ENCODE assay signal across 16 cellular contexts in genomic region chr11:94747136-94748110, GRCh38. TPM values are rescaled to one million over a fixed set of nuclear protein-coding genes. Genes with fewer than 3 reads are reported as not detected.
DNase-seq lines count a peak whose midpoint lies in the region; FAIRE-seq and TF ChIP-seq lines count a peak whose summit lies in the region.
"Had no signal": no experiment of that assay in that cellular context is flagged by ENCODE, and none has a peak within 500 bp of the region (broad histone marks: within the 10 kb centered on the region; RNA-seq: fewer than 3 reads in every experiment).

No MANE protein-coding gene starts in this region.

- H2AK5ac ChIP-seq in mesendoderm (ENCODE audit: low read length): no peak overlapping the region

- no CpG with 5 or more reads among the region's 4 CpGs for WGBS in mesendoderm (ENCODE audit: extremely low coverage, insufficient coverage, low lambda C conversion rate)

- no peaks in the 10 kb centered on the region for H3K27me3 ChIP-seq in Caco-2 (replicated peaks; ENCODE audit: control insufficient read depth, insufficient read depth, low read length)
- H3K27me3 ChIP-seq in MG63: no peaks in the 10 kb centered on the region
- no peaks in the 10 kb centered on the region for H3K27me3 ChIP-seq in mesendoderm (ENCODE audit: insufficient read depth, low read length, poor library complexity)

- H2BK15ac ChIP-seq in mesendoderm (replicated peaks; ENCODE audit: low read depth): no peak overlapping the region

- H3K9me3 Mint-ChIP-seq in Caco-2 (ENCODE audit: unreplicated experiment): no peaks in the 10 kb centered on the region
- H3K9me3 Mint-ChIP-seq in chondrocyte (ENCODE audit: low read depth): no peaks in the 10 kb centered on the region
- H3K9me3 Mint-ChIP-seq: activated naive CD8-positive, alpha-beta T cell treated with anti-CD3 and anti-CD28 coated beads, Interleukin-2, amount 50 U/mL, for 24 hours; activated T-helper 1 cell treated with anti-CD3 and anti-CD28 coated beads, Interleukin-12 subunit alpha, Interleukin-12 subunit beta, Interleukin-2, Interleukin-4 antibody, amounts not matched to agents 30 ng/mL and 10 ng/mL and 1 ng/mL, durations not matched to agents 14 hours and 24 hours and 36 hours; central memory CD8-positive, alpha-beta T cell; stimulated activated naive CD8-positive, alpha-beta T cell treated with anti-CD3 and anti-CD28 coated beads, Interleukin-15, amount 100 ng/mL, for 72 hours had no signal

- no peak overlapping the region for H3K9ac ChIP-seq in mesendoderm (ENCODE audit: low read length)
- no peak overlapping the region for H3K9ac ChIP-seq in kidney (ENCODE audit: low read length in 2 of 2)

- H3K36me3 Mint-ChIP-seq in Caco-2 (ENCODE audit: insufficient read depth, unreplicated experiment) (no peaks in the 10 kb centered on the region), chondrocyte (ENCODE audit: low read depth) (no peaks in the 10 kb centered on the region)

- H4K8ac ChIP-seq in mesendoderm (ENCODE audit: low read depth, low read length): no peak overlapping the region

- H3K27ac ChIP-seq in mesendoderm (ENCODE audit: low read depth, low read length) (no peak overlapping the region), kidney (ENCODE audit: low read depth in 2 of 2, low read length in 2 of 2) (no peak overlapping the region)

- FAIRE-seq in kidney (lab: Jason Lieb, UNC): no peak
- FAIRE-seq: GM19239 had no signal

- H3K27me3 Mint-ChIP-seq in Caco-2 (ENCODE audit: insufficient read depth, unreplicated experiment) (no peaks in the 10 kb centered on the region), chondrocyte (ENCODE audit: low read depth) (no peaks in the 10 kb centered on the region)

- H2BK5ac ChIP-seq in mesendoderm (ENCODE audit: low read length): no peak overlapping the region

- H3K4me1 ChIP-seq in Caco-2 (peaks cover 51% of the 10 kb centered on the region), mesendoderm (ENCODE audit: control insufficient read depth, low read depth, low read length) (no peaks in the 10 kb centered on the region), kidney (ENCODE audit: control insufficient read depth in 1 of 2, insufficient read depth in 1 of 2, low read depth in 1 of 2, low read length in 2 of 2) (peaks cover 2 to 7% of the 10 kb centered on the region in 2 donors)

- H3K27ac Mint-ChIP-seq in Caco-2 (ENCODE audit: unreplicated experiment) (peak overlapping the region; percentile 45), chondrocyte (ENCODE audit: unreplicated experiment) (peak overlapping the region; percentile 33)
- H3K27ac Mint-ChIP-seq: activated CD8-positive, alpha-beta T cell treated with anti-CD3 and anti-CD28 coated beads, Interleukin-2, amount 10 ng/mL, durations not matched to agents 7 days and 5 days; activated naive CD8-positive, alpha-beta T cell treated with anti-CD3 and anti-CD28 coated beads, Interleukin-2, amount 50 U/mL, for 24 hours; activated T-helper 1 cell treated with anti-CD3 and anti-CD28 coated beads, Interleukin-12 subunit alpha, Interleukin-12 subunit beta, Interleukin-2, Interleukin-4 antibody, amounts not matched to agents 30 ng/mL and 10 ng/mL and 1 ng/mL, durations not matched to agents 14 hours and 24 hours and 36 hours; stimulated activated naive CD8-positive, alpha-beta T cell treated with anti-CD3 and anti-CD28 coated beads, Interleukin-15, amount 100 ng/mL, for 72 hours had no signal

- H3K79me1 ChIP-seq in mesendoderm (ENCODE audit: low read length): no peaks in the 10 kb centered on the region

- no peak overlapping the region for H3K18ac ChIP-seq in mesendoderm (ENCODE audit: low read length)

- TSS peak; percentile 87 for BruUV-seq in Caco-2 (replicated peaks; lab: Mats Ljungman, UMichigan)

- no peak overlapping the region for H3K56ac ChIP-seq in mesendoderm (ENCODE audit: low read length)

- H3K4me3 Mint-ChIP-seq in Caco-2 (ENCODE audit: unreplicated experiment) (peak overlapping the region; percentile 30), chondrocyte (ENCODE audit: unreplicated experiment) (no peak overlapping the region)
- H3K4me3 Mint-ChIP-seq: activated CD8-positive, alpha-beta T cell treated with anti-CD3 and anti-CD28 coated beads, Interleukin-2, amount 10 ng/mL, durations not matched to agents 7 days and 5 days; activated naive CD8-positive, alpha-beta T cell treated with anti-CD3 and anti-CD28 coated beads, Interleukin-2, amount 50 U/mL, for 24 hours; activated T-helper 1 cell treated with anti-CD3 and anti-CD28 coated beads, Interleukin-12 subunit alpha, Interleukin-12 subunit beta, Interleukin-2, Interleukin-4 antibody, amounts not matched to agents 30 ng/mL and 10 ng/mL and 1 ng/mL, durations not matched to agents 14 hours and 24 hours and 36 hours; central memory CD8-positive, alpha-beta T cell; stimulated activated naive CD8-positive, alpha-beta T cell treated with anti-CD3 and anti-CD28 coated beads, Interleukin-15, amount 100 ng/mL, for 72 hours had no signal

- H3K4me1 Mint-ChIP-seq in Caco-2 (ENCODE audit: low read depth, unreplicated experiment) (peaks cover 47% of the 10 kb centered on the region), chondrocyte (ENCODE audit: low read depth) (peaks cover 32% of the 10 kb centered on the region)
- H3K4me1 Mint-ChIP-seq: activated naive CD8-positive, alpha-beta T cell treated with anti-CD3 and anti-CD28 coated beads, Interleukin-2, amount 50 U/mL, for 24 hours; central memory CD8-positive, alpha-beta T cell; stimulated activated naive CD8-positive, alpha-beta T cell treated with anti-CD3 and anti-CD28 coated beads, Interleukin-15, amount 100 ng/mL, for 72 hours had no signal

- CTCF ChIA-PET in Caco-2 (lab: Charles Lee): interaction anchor here (1.0 to 1.8 kb wide), 5 partner anchors 10 to 126 kb away, joined by 3 to 11 read pairs (median 4); no protein-coding TSS in a partner anchor

- no peak overlapping the region for H2BK120ac ChIP-seq in mesendoderm (ENCODE audit: low read depth, low read length)

- TF ChIP-seq CTCF in Caco-2 (IDR thresholded peaks at IDR 0.05; ENCODE audit: insufficient read depth in 1 of 2, low read depth in 1 of 2, low read length in 1 of 2, severe bottlenecking in 1 of 2, unreplicated experiment in 1 of 2): no peak
- no peak for TF ChIP-seq CTCF in chondrocyte (IDR thresholded peaks at IDR 0.05)
- no peak for TF ChIP-seq CTCF in kidney (IDR thresholded peaks at IDR 0.05; ENCODE audit: borderline replicate concordance, extremely low read depth, insufficient read depth)

- no peak overlapping the region for H3K4me2 ChIP-seq in mesendoderm (ENCODE audit: low read length)

- H3K9me3 ChIP-seq in Caco-2 (no peaks in the 10 kb centered on the region), MG63 (no peaks in the 10 kb centered on the region), kidney (ENCODE audit: control insufficient read depth in 1 of 2, low read length in 2 of 2) (no peaks in the 10 kb centered on the region)

- intact Hi-C loops in Caco-2 (cut with micrococcal nuclease; ENCODE audit: unreplicated experiment) (loop anchor here (5.0 kb wide), 1 partner anchor 110 kb away; no protein-coding TSS in a partner anchor), kidney (cut with DNase I) (no loop called here)

- DNase-seq in Caco-2: peak; percentile 61 to 83
- peak; percentile 53 for DNase-seq in MG63
- no peak for DNase-seq in chondrocyte (ENCODE audit: low spot score)
- DNase-seq in mesendoderm: peak; percentile 80
- no peak for DNase-seq in inferior parietal cortex (ENCODE audit: extremely low spot score)
- DNase-seq in kidney: no peak
- DNase-seq in glomerular visceral epithelial cell (ENCODE audit: extremely low spot score): no peak
- DNase-seq in SIG-M5 treated with dmso at 0.1 percent for 504 hours (lab: John Stamatoyannopoulos, UW; ENCODE audit: unreplicated experiment): no peak
- DNase-seq: activated CD8-positive, alpha-beta T cell treated with anti-CD3 and anti-CD28 coated beads, Interleukin-2, amount 10 ng/mL, durations not matched to agents 7 days and 5 days; activated naive CD8-positive, alpha-beta T cell treated with anti-CD3 and anti-CD28 coated beads, Interleukin-2, amount 50 U/mL, for 24 hours; COR-L47; stimulated activated CD4-positive, alpha-beta T cell treated with anti-CD3 and anti-CD28 coated beads, Interleukin-12 subunit alpha, Interleukin-12 subunit beta, amount 100 ng/mL, for 4 hours; stimulated activated naive CD8-positive, alpha-beta T cell treated with anti-CD3 and anti-CD28 coated beads, Interleukin-15, amount 100 ng/mL, for 72 hours had no signal

- no peak overlapping the region for H4K5ac ChIP-seq in mesendoderm (ENCODE audit: low read length)

- POLR2A ChIA-PET in Caco-2 (lab: Charles Lee): interaction anchor here (1.2 to 2.0 kb wide), 2 partner anchors 21 to 109 kb away, joined by 3 to 9 read pairs; partner anchors contain the start of gene AMOTL1

- H3K4me3 ChIP-seq in Caco-2 (ENCODE audit: low read depth, low read length) (no peak overlapping the region), MG63 (no peak overlapping the region), mesendoderm (ENCODE audit: low read length) (no peak overlapping the region), kidney (ENCODE audit: low read length in 2 of 2) (no peak overlapping the region)

- H3K4ac ChIP-seq in mesendoderm (ENCODE audit: low read depth, low read length): no peak overlapping the region

- H3K23ac ChIP-seq in mesendoderm (ENCODE audit: low read length): no peak overlapping the region

- H3K79me2 ChIP-seq in mesendoderm (ENCODE audit: control insufficient read depth, insufficient read depth, low read length): no peaks in the 10 kb centered on the region

- no peaks in the 10 kb centered on the region for H3K36me3 ChIP-seq in Caco-2 (ENCODE audit: control insufficient read depth, insufficient read depth, low read length)
- no peaks in the 10 kb centered on the region; the same call in 1 of the 2 replicates for H3K36me3 ChIP-seq in MG63
- no peaks in the 10 kb centered on the region for H3K36me3 ChIP-seq in mesendoderm (ENCODE audit: control insufficient read depth, insufficient read depth, low read length)
- no peaks in the 10 kb centered on the region for H3K36me3 ChIP-seq in kidney (ENCODE audit: control insufficient read depth in 1 of 2, insufficient read depth in 2 of 2, low read length in 2 of 2)

RNA-seq across cellular contexts. Expression of gene AMOTL1, which starts 20.7 kb away (rescaled TPM):
- total RNA-seq in Caco-2 (2022) (60.8 and 64.6 TPM in 2 replicates), chondrocyte (45.6 to 70.2 TPM (median 47.2 TPM) in 3 replicates), kidney (52.3 TPM)
- total RNA-seq in MG63 (2014; rRNA removed; shearing (Covaris generic); ENCODE audit: low replicate concordance): 15.1 TPM in 2 replicates
- polyA plus RNA-seq in mesendoderm (2013, experiment 1 of 2): 37.8 TPM
- polyA plus RNA-seq in mesendoderm (2013, experiment 2 of 2): 36.9 TPM
- polyA plus RNA-seq in kidney (ENCODE audit: insufficient read depth, low read depth, low replicate concordance): 6.1 TPM

Comparison
In these comparisons a context has a peak if more than half of its experiments do, and no peak if none do; other contexts are left out.
1. DNase-seq: peak in Caco-2 (2 of 2), MG63 (single experiment) and mesendoderm (single experiment); none in chondrocyte (single experiment), inferior parietal cortex (single experiment), kidney (single experiment), glomerular visceral epithelial cell (single experiment) and SIG-M5 treated with dmso at 0.1 percent for 504 hours (single experiment).